8 cellular contexts compared by ENCODE assay signal in the genomic region with DNA sequence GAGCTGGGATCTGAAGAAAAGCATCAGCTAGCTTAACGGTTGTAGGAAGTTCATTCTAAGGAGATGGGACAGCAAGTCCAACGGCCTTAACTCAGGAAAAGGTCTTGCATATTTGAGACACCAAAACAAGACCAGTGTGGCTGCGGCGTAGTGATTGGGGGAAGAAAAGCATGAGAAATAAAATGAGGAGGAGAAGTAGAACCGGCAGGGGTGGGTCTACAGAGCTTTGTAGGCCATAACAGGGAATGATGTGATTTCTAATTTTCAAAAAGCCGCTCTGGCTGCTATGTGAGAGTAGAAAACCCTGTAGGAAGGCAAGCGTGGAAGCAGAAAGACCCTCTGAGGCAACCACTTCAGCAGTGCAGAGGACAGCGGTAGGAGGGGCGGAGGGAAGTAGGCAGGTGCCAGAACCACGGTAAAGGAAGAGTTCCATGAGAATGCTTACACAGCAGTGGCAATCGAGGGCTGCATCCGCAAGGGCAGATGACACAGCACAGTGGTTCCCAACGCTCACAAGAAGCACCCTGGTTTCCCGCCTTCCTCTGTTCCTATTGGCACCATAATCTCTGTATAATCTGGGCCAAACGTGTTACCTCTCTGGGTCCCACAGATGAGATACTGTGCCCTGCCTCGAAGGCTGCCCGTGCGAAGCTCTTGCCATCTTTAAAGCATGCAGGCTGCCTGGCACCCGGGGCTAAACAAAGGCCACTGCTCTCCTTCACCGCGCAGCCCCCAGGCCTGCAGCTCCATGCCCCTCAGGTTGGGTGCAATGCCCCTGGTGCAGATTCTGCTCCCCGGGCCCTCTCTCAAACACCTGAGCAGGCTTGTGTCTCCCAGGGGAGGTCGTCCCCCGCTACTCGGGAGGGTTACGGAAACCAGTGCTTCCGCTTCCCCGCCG. TPM values are rescaled to one million over a fixed set of nuclear protein-coding genes. Genes with fewer than 3 reads are reported as not detected.
DNase-seq lines count a peak whose midpoint lies in the region; ATAC-seq and TF ChIP-seq lines count a peak whose summit lies in the region.

No MANE protein-coding gene starts in this region.

- TF ChIP-seq CTCF in NB4 (IDR thresholded peaks at IDR 0.05; ENCODE audit: low read depth, low read length) (no peak), fibroblast of villous mesenchyme (IDR thresholded peaks at IDR 0.05; ENCODE audit: insufficient read depth, low read depth, low read length) (no peak), osteocyte (IDR thresholded peaks at IDR 0.05) (no peak)

- H3K27ac Mint-ChIP-seq in activated CD8-positive, alpha-beta T cell treated with anti-CD3 and anti-CD28 coated beads, Interleukin-2, amount 10 ng/mL, durations not matched to agents 7 days and 5 days, result peak overlapping the region; percentile 82
- peak overlapping the region; percentile 73 for H3K27ac Mint-ChIP-seq in osteocyte (ENCODE audit: unreplicated experiment)

- H3K36me3 Mint-ChIP-seq in activated CD8-positive, alpha-beta T cell treated with anti-CD3 and anti-CD28 coated beads, Interleukin-2, amount 10 ng/mL, durations not matched to agents 7 days and 5 days (ENCODE audit: low read depth), result peaks cover 48% of the 10 kb centered on the region
- peaks cover 12% of the 10 kb centered on the region for H3K36me3 Mint-ChIP-seq in osteocyte (ENCODE audit: unreplicated experiment)

- ATAC-seq in GM19455 (IDR thresholded peaks at IDR 0.05; ENCODE audit: unreplicated experiment) (peak; percentile 14), HG02759 (IDR thresholded peaks at IDR 0.05; ENCODE audit: unreplicated experiment) (no peak)
- ATAC-seq in activated CD8-positive, alpha-beta T cell treated with anti-CD3 and anti-CD28 coated beads, Interleukin-2, amount 10 ng/mL, durations not matched to agents 7 days and 5 days, result peak; percentile 4

- peaks cover 45% of the 10 kb centered on the region for H3K4me1 Mint-ChIP-seq in activated CD8-positive, alpha-beta T cell treated with anti-CD3 and anti-CD28 coated beads, Interleukin-2, amount 10 ng/mL, durations not matched to agents 7 days and 5 days (ENCODE audit: low read depth)
- peaks cover 35% of the 10 kb centered on the region for H3K4me1 Mint-ChIP-seq in osteocyte (ENCODE audit: unreplicated experiment)

- DNase-seq in CD1c-positive myeloid dendritic cell (ENCODE audit: extremely low spot score) (peak; percentile 17), NB4 (ENCODE audit: low read depth) (peak; percentile 69), fibroblast of villous mesenchyme (ENCODE audit: low read depth) (no peak), osteocyte (ENCODE audit: extremely low spot score, unreplicated experiment) (no peak), HCEC 1CT (no peak)
- peak; percentile 56 for DNase-seq in activated CD8-positive, alpha-beta T cell treated with anti-CD3 and anti-CD28 coated beads, Interleukin-2, amount 10 ng/mL, durations not matched to agents 7 days and 5 days

- H3K27me3 Mint-ChIP-seq in activated CD8-positive, alpha-beta T cell treated with anti-CD3 and anti-CD28 coated beads, Interleukin-2, amount 10 ng/mL, durations not matched to agents 7 days and 5 days (ENCODE audit: low read depth), result no peaks in the 10 kb centered on the region
- no peaks in the 10 kb centered on the region for H3K27me3 Mint-ChIP-seq in osteocyte (ENCODE audit: unreplicated experiment)

- CTCF ChIA-PET in activated CD8-positive, alpha-beta T cell treated with anti-CD3 and anti-CD28 coated beads, Interleukin-2, amount 10 ng/mL, durations not matched to agents 7 days and 5 days (lab: Charles Lee), result interaction anchor here (0.6 to 4.7 kb wide), 48 partner anchors 9 to 535 kb away, joined by 3 to 253 read pairs (median 6); a partner anchor contains a TSS

- H3K4me3 ChIP-seq in NB4 (ENCODE audit: low read depth, low read length) (peak overlapping the region; percentile 64), fibroblast of villous mesenchyme (ENCODE audit: low read depth, low read length) (peak overlapping the region; percentile 76)

- POLR2A ChIA-PET in activated CD8-positive, alpha-beta T cell treated with anti-CD3 and anti-CD28 coated beads, Interleukin-2, amount 10 ng/mL, durations not matched to agents 7 days and 5 days (lab: Charles Lee), result interaction anchor here (1.0 to 2.7 kb wide), 14 partner anchors 9 to 255 kb away, joined by 3 to 18 read pairs (median 9); a partner anchor contains a TSS

- no peak for TF ChIP-seq POLR2A in NB4 (IDR thresholded peaks at IDR 0.05; ENCODE audit: extremely low read depth, insufficient read length)

- H3K9me3 Mint-ChIP-seq in activated CD8-positive, alpha-beta T cell treated with anti-CD3 and anti-CD28 coated beads, Interleukin-2, amount 10 ng/mL, durations not matched to agents 7 days and 5 days (ENCODE audit: insufficient read depth), result no peaks in the 10 kb centered on the region
- H3K9me3 Mint-ChIP-seq in osteocyte (ENCODE audit: unreplicated experiment), result no peaks in the 10 kb centered on the region

- H3K4me3 Mint-ChIP-seq in activated CD8-positive, alpha-beta T cell treated with anti-CD3 and anti-CD28 coated beads, Interleukin-2, amount 10 ng/mL, durations not matched to agents 7 days and 5 days, result peak overlapping the region; percentile 88
- H3K4me3 Mint-ChIP-seq in osteocyte (ENCODE audit: unreplicated experiment), result peak overlapping the region; percentile 83

RNA-seq across cellular contexts. Expression of a gene that starts 0.8 kb away (rescaled TPM):
- total RNA-seq in activated CD8-positive, alpha-beta T cell treated with anti-CD3 and anti-CD28 coated beads, Interleukin-2, amount 10 ng/mL, durations not matched to agents 7 days and 5 days, result 10 to 100 TPM; 35.4 to 36.7 TPM
- total RNA-seq in fibroblast of villous mesenchyme, result 4.7 and 5.8 TPM in 2 replicates
- 10.5 and 12.4 TPM in 2 replicates for total RNA-seq in osteocyte

RNA-seq across cellular contexts. Expression of a gene that starts 12.9 kb away (rescaled TPM):
- 10 to 100 TPM; 21.0 to 24.5 TPM for total RNA-seq in activated CD8-positive, alpha-beta T cell treated with anti-CD3 and anti-CD28 coated beads, Interleukin-2, amount 10 ng/mL, durations not matched to agents 7 days and 5 days
- total RNA-seq in fibroblast of villous mesenchyme (16.4 and 22.5 TPM in 2 replicates), osteocyte (33.8 and 39.1 TPM in 2 replicates)

RNA-seq across cellular contexts. Expression of a gene that starts 13.2 kb away (rescaled TPM):
- 10 to 100 TPM; 12.6 to 17.2 TPM for total RNA-seq in activated CD8-positive, alpha-beta T cell treated with anti-CD3 and anti-CD28 coated beads, Interleukin-2, amount 10 ng/mL, durations not matched to agents 7 days and 5 days
- 1.3 TPM in 2 replicates for total RNA-seq in fibroblast of villous mesenchyme
- total RNA-seq in osteocyte, result 4.4 and 5.7 TPM in 2 replicates

RNA-seq across cellular contexts. Expression of a gene that starts 41.0 kb away (rescaled TPM):
- total RNA-seq in activated CD8-positive, alpha-beta T cell treated with anti-CD3 and anti-CD28 coated beads, Interleukin-2, amount 10 ng/mL, durations not matched to agents 7 days and 5 days, result 10 to 100 TPM; 28.1 to 29.9 TPM
- total RNA-seq in fibroblast of villous mesenchyme (6.4 and 8.6 TPM in 2 replicates), osteocyte (20.9 and 22.4 TPM in 2 replicates)

Comparison
In these comparisons a context has a peak if more than half of its experiments do, and no peak if none do; other contexts are left out.
1. DNase-seq: peak in CD1c-positive myeloid dendritic cell (single experiment), NB4 (single experiment) and activated CD8-positive, alpha-beta T cell treated with anti-CD3 and anti-CD28 coated beads, Interleukin-2, amount 10 ng/mL, durations not matched to agents 7 days and 5 days (single experiment); none in fibroblast of villous mesenchyme (single experiment), osteocyte (single experiment) and HCEC 1CT (single experiment).